8 cellular contexts compared by ENCODE assay signal in genomic region chr10:74244097-74244685, GRCh38.
A peak's percentile ranks its signal among the peaks of the same experiment; 100 is the strongest.
DNase-seq lines count a peak whose midpoint lies in the region; ATAC-seq and TF ChIP-seq lines count a peak whose summit lies in the region.

No MANE protein-coding gene starts in this region.

- in situ Hi-C loops in HAP-1 (cut with MboI; ENCODE audit: low sequenced_read_pairs): no loop called here

- TF ChIP-seq CTCF in foreskin fibroblast (IDR thresholded peaks at IDR 0.05; ENCODE audit: low read depth, low read length) (peak; percentile 17), left lung (IDR thresholded peaks at IDR 0.05) (peak in 1 of 2 donors; percentile 28)

- H3K4me1 ChIP-seq in HAP-1 (peaks cover 10% of the 10 kb centered on the region; the same call in 1 of the 2 replicates), left lung (peaks cover 0 to 4% of the 10 kb centered on the region in 2 donors)

- intact Hi-C loops in left lung (cut with DNase I): no loop called here

- H3K27me3 ChIP-seq in HAP-1 (ENCODE audit: low read depth) (no peaks in the 10 kb centered on the region), left lung (no peaks in the 10 kb centered on the region)

- H3K4me3 ChIP-seq in HAP-1 (no peak overlapping the region), foreskin fibroblast (ENCODE audit: low read depth in 1 of 2, low read length in 2 of 2) (no peak overlapping the region), left lung (no peak overlapping the region)

- ATAC-seq in left lung: no peak

- H3K27ac ChIP-seq in left lung: no peak overlapping the region

- DNase-seq in NCI-H1417 (lab: John Stamatoyannopoulos, UW) (peak; percentile 15 to 65 (median 16)), NCI-H1417 treated with DMSO at 0.1 percent for 48 hours (lab: John Stamatoyannopoulos, UW) (no peak), HAP-1 (ENCODE audit: low spot score in 2 of 2) (peak; percentile 36 to 42), SW480 (ENCODE audit: low spot score) (peak; percentile 31), foreskin fibroblast (peak; percentile 34 to 75), superior temporal gyrus (ENCODE audit: extremely low spot score) (peak; percentile 86), left lung (no peak)
- no peak for DNase-seq in activated CD4-positive, CD25-positive, alpha-beta regulatory T cell (lab: John Stamatoyannopoulos, UW)

- H3K36me3 ChIP-seq in HAP-1 (replicated peaks): no peaks in the 10 kb centered on the region
- H3K36me3 ChIP-seq in left lung: peaks cover 0 to 10% of the 10 kb centered on the region in 2 donors

- H3K9me3 ChIP-seq in HAP-1 (no peaks in the 10 kb centered on the region), left lung (no peaks in the 10 kb centered on the region)

Comparison
In these comparisons a context has a peak if more than half of its experiments do, and no peak if none do; other contexts are left out.
1. DNase-seq: peak in NCI-H1417 (3 of 3), HAP-1 (2 of 2), SW480 (single experiment), foreskin fibroblast (2 of 2) and superior temporal gyrus (single experiment); none in NCI-H1417 treated with DMSO at 0.1 percent for 48 hours (single experiment), left lung (0 of 2) and activated CD4-positive, CD25-positive, alpha-beta regulatory T cell (0 of 4).